1 cellular context compared by ENCODE assay signal in genomic region chr19:42086188-42086736, GRCh38.
TF ChIP-seq lines count a peak whose summit lies in the region.

No MANE protein-coding gene starts in this region.

TF ChIP-seq in H1, 55 proteins besides CTCF, POLR2A, EP300 and RAD21:
- TF ChIP-seq MAFK (IDR thresholded peaks at IDR 0.05; ENCODE audit: low read depth, low read length) (no peak), GTF2F1 (IDR thresholded peaks at IDR 0.05; ENCODE audit: borderline replicate concordance, low read depth, low read length) (no peak), RNF2 (IDR thresholded peaks at IDR 0.05; ENCODE audit: borderline replicate concordance, low read depth, low read length, missing control alignments, poor library complexity, severe bottlenecking) (no peak), EGR1 (IDR thresholded peaks at IDR 0.05; ENCODE audit: borderline replicate concordance, low read depth, low read length) (no peak), KDM4A (IDR thresholded peaks at IDR 0.05; ENCODE audit: low read depth, low read length, severe bottlenecking) (no peak)
